In the genomic region with DNA sequence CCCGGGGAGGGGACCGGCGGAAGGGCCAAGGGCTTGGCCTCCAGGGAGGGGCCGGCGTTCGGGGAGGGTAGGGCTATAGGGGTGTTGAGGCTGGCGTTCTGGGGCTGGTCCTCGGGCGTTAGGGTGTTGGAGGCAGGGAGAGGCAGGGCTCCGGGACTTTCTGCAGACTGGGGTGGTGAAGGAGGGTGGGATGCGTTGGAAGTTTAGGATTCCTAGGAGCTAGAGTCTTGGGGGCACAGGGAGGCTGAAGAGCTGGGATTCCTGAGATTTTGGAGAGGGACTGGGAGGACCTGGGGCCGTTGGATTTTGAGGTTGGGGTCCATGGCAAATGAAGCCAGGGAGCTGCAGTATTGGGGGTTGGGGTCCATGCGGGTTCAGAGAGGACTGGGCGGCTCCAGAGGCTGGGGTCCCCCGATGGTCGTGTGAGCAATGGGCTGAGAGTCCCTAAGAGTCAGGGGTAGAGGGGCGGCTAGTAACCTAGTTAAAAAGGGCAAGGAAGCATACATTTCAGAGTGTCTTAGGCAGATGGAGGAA, we compare ENCODE assay signal across 1 cellular context.
TF ChIP-seq lines count a peak whose summit lies in the region.

No MANE protein-coding gene starts in this region.

TF ChIP-seq in GM23338, 12 proteins besides CTCF, POLR2A, EP300 and RAD21 (continued from another document):
- TF ChIP-seq, protein P1, sequence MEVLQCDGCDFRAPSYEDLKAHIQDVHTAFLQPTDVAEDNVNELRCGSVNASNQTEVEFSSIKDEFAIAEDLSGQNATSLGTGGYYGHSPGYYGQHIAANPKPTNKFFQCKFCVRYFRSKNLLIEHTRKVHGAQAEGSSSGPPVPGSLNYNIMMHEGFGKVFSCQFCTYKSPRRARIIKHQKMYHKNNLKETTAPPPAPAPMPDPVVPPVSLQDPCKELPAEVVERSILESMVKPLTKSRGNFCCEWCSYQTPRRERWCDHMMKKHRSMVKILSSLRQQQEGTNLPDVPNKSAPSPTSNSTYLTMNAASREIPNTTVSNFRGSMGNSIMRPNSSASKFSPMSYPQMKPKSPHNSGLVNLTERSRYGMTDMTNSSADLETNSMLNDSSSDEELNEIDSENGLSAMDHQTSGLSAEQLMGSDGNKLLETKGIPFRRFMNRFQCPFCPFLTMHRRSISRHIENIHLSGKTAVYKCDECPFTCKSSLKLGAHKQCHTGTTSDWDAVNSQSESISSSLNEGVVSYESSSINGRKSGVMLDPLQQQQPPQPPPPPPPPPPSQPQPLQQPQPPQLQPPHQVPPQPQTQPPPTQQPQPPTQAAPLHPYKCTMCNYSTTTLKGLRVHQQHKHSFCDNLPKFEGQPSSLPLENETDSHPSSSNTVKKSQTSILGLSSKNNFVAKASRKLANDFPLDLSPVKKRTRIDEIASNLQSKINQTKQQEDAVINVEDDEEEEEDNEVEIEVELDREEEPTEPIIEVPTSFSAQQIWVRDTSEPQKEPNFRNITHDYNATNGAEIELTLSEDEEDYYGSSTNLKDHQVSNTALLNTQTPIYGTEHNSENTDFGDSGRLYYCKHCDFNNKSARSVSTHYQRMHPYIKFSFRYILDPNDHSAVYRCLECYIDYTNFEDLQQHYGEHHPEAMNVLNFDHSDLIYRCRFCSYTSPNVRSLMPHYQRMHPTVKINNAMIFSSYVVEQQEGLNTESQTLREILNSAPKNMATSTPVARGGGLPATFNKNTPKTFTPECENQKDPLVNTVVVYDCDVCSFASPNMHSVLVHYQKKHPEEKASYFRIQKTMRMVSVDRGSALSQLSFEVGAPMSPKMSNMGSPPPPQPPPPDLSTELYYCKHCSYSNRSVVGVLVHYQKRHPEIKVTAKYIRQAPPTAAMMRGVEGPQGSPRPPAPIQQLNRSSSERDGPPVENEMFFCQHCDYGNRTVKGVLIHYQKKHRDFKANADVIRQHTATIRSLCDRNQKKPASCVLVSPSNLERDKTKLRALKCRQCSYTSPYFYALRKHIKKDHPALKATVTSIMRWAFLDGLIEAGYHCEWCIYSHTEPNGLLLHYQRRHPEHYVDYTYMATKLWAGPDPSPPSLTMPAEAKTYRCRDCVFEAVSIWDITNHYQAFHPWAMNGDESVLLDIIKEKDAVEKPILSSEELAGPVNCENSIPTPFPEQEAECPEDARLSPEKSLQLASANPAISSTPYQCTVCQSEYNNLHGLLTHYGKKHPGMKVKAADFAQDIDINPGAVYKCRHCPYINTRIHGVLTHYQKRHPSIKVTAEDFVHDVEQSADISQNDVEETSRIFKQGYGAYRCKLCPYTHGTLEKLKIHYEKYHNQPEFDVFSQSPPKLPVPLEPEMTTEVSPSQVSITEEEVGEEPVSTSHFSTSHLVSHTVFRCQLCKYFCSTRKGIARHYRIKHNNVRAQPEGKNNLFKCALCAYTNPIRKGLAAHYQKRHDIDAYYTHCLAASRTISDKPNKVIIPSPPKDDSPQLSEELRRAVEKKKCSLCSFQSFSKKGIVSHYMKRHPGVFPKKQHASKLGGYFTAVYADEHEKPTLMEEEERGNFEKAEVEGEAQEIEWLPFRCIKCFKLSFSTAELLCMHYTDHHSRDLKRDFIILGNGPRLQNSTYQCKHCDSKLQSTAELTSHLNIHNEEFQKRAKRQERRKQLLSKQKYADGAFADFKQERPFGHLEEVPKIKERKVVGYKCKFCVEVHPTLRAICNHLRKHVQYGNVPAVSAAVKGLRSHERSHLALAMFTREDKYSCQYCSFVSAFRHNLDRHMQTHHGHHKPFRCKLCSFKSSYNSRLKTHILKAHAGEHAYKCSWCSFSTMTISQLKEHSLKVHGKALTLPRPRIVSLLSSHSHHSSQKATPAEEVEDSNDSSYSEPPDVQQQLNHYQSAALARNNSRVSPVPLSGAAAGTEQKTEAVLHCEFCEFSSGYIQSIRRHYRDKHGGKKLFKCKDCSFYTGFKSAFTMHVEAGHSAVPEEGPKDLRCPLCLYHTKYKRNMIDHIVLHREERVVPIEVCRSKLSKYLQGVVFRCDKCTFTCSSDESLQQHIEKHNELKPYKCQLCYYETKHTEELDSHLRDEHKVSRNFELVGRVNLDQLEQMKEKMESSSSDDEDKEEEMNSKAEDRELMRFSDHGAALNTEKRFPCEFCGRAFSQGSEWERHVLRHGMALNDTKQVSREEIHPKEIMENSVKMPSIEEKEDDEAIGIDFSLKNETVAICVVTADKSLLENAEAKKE (CRISPR knock-in tag; IDR thresholded peaks at IDR 0.05), result no peak
- TF ChIP-seq NANOG (IDR thresholded peaks at IDR 0.05; ENCODE audit: borderline replicate concordance), result no peak
- no peak for TF ChIP-seq JUNB (IDR thresholded peaks at IDR 0.05; ENCODE audit: unreplicated experiment)
- TF ChIP-seq POLR2AphosphoS5 (IDR thresholded peaks at IDR 0.05; ENCODE audit: low read depth), result no peak
- TF ChIP-seq CREB1 (CRISPR knock-in tag; IDR thresholded peaks at IDR 0.05; ENCODE audit: low read depth), result no peak
